ENCODE assay signal across 8 cellular contexts in genomic region chr5:64635056-64635686, GRCh38. TPM values are rescaled to one million over a fixed set of nuclear protein-coding genes. Genes with fewer than 3 reads are reported as not detected.
DNase-seq lines count a peak whose midpoint lies in the region; TF ChIP-seq lines count a peak whose summit lies in the region.

No MANE protein-coding gene starts in this region.

- H3K27ac ChIP-seq in OCI-LY1 (ENCODE audit: low read depth, low read length, poor library complexity, severe bottlenecking): no peak overlapping the region
- H3K27ac ChIP-seq in osteoblast (ENCODE audit: low read depth, low read length): no peak overlapping the region

- POLR2A ChIA-PET in AG04449 (lab: Yijun Ruan, JAX): no interaction called here

- H3K27me3 ChIP-seq in OCI-LY1 (ENCODE audit: insufficient read depth, low read length) (no peaks in the 10 kb centered on the region), osteoblast (ENCODE audit: insufficient read depth, low read length) (no peaks in the 10 kb centered on the region)

- intact Hi-C loops in posterior cingulate gyrus (cut with DNase I): loop anchor here (1.0 to 10.0 kb wide), 2 partner anchors 149 to 850 kb away; partner anchors contain the start of gene ADAMTS6

- H3K9me3 ChIP-seq in OCI-LY1 (ENCODE audit: low read length) (no peaks in the 10 kb centered on the region), osteoblast (ENCODE audit: low read depth, low read length) (no peaks in the 10 kb centered on the region)

- H3F3A ChIP-seq in OCI-LY1 (ENCODE audit: insufficient read depth, low read length): no peaks in the 10 kb centered on the region

- no peaks in the 10 kb centered on the region for H4K20me1 ChIP-seq in OCI-LY1 (ENCODE audit: insufficient read depth, low read length)
- no peaks in the 10 kb centered on the region for H4K20me1 ChIP-seq in osteoblast (ENCODE audit: insufficient read depth, low read length)

- DNase-seq in AG04449 (ENCODE audit: low read depth, low spot score) (no peak), GM12865 (ENCODE audit: low read depth) (peak; percentile 43), epithelial cell of esophagus (ENCODE audit: low read depth) (peak; percentile 49), osteoblast (ENCODE audit: insufficient read length, low spot score, missing footprints) (no peak), DMS153 treated with DMSO at 0.1 percent for 48 hours (lab: John Stamatoyannopoulos, UW; ENCODE audit: unreplicated experiment) (no peak), posterior cingulate gyrus (no peak)
- DNase-seq in stimulated activated naive CD4-positive, alpha-beta T cell treated with Interleukin-2 at 50 U/mL for 16 hours (lab: John Stamatoyannopoulos, UW): no peak

- H3K4me1 ChIP-seq in OCI-LY1 (ENCODE audit: insufficient read depth, low read length, severe bottlenecking) (no peaks in the 10 kb centered on the region), osteoblast (ENCODE audit: insufficient read depth, low read length) (peaks cover 7% of the 10 kb centered on the region)

- no peak overlapping the region for H2AFZ ChIP-seq in OCI-LY1 (ENCODE audit: low read length)
- peak overlapping the region; percentile 25 for H2AFZ ChIP-seq in osteoblast (ENCODE audit: low read length)

- H3K9me2 ChIP-seq in OCI-LY1 (ENCODE audit: low read depth, low read length): no peaks in the 10 kb centered on the region

- no peaks in the 10 kb centered on the region for H3K36me3 ChIP-seq in OCI-LY1 (ENCODE audit: insufficient read depth, low read length)
- H3K36me3 ChIP-seq in osteoblast (ENCODE audit: insufficient read depth, low read length): no peaks in the 10 kb centered on the region

- H3K9ac ChIP-seq in OCI-LY1 (ENCODE audit: low read length): no peak overlapping the region

- TF ChIP-seq CTCF in AG04449 (IDR thresholded peaks at IDR 0.05; ENCODE audit: insufficient read depth, low read length, missing control alignments) (peak; percentile 54), GM12865 (IDR thresholded peaks at IDR 0.05; ENCODE audit: insufficient read depth, low read depth, low read length, missing control alignments) (peak; percentile 48), OCI-LY1 (IDR thresholded peaks at IDR 0.05; ENCODE audit: low read length) (peak; percentile 89), epithelial cell of esophagus (IDR thresholded peaks at IDR 0.05; ENCODE audit: insufficient read depth, low read depth, low read length, missing control alignments) (peak; percentile 46), osteoblast (IDR thresholded peaks at IDR 0.05; ENCODE audit: extremely low read depth, low read depth, low read length) (peak; percentile 71)

- H3K4me3 ChIP-seq in AG04449 (ENCODE audit: low read depth, low read length) (no peak overlapping the region), GM12865 (ENCODE audit: low read depth, low read length) (no peak overlapping the region), OCI-LY1 (ENCODE audit: low read depth, low read length, poor library complexity, severe bottlenecking) (no peak overlapping the region), epithelial cell of esophagus (ENCODE audit: low read length) (no peak overlapping the region), osteoblast (ENCODE audit: insufficient read depth, low read length) (no peak overlapping the region)

- no peaks in the 10 kb centered on the region for H3K79me2 ChIP-seq in OCI-LY1 (ENCODE audit: insufficient read depth, low read length)
- H3K79me2 ChIP-seq in osteoblast (ENCODE audit: insufficient read depth, low read length): no peaks in the 10 kb centered on the region

- CTCF ChIA-PET in AG04449 (lab: Yijun Ruan, JAX): interaction anchor here (0.6 to 11.5 kb wide), 39 partner anchors 10 to 1028 kb away, joined by 3 to 280 read pairs (median 4); partner anchors contain the start of genes CWC27 and SREK1IP1

- H3K4me2 ChIP-seq in OCI-LY1 (ENCODE audit: low read length) (no peak overlapping the region), osteoblast (ENCODE audit: insufficient read depth, low read length) (no peak overlapping the region)

RNA-seq across cellular contexts. Expression of gene SHISAL2B, which starts 55.1 kb away (rescaled TPM):
- total RNA-seq in osteoblast: not detected in 2 replicates

Comparison
In these comparisons a context has a peak if more than half of its experiments do, and no peak if none do; other contexts are left out.
1. DNase-seq: peak in GM12865 (single experiment) and epithelial cell of esophagus (single experiment); none in AG04449 (single experiment), osteoblast (single experiment), DMS153 treated with DMSO at 0.1 percent for 48 hours (single experiment), posterior cingulate gyrus (0 of 10) and stimulated activated naive CD4-positive, alpha-beta T cell treated with Interleukin-2 at 50 U/mL for 16 hours (single experiment).
2. Peak in every context shown above with its lines, with median percentiles within 50 percentile points of each other: CTCF ChIP-seq.